Comparison of ENCODE assay signal across 25 cellular contexts in the genomic region with DNA sequence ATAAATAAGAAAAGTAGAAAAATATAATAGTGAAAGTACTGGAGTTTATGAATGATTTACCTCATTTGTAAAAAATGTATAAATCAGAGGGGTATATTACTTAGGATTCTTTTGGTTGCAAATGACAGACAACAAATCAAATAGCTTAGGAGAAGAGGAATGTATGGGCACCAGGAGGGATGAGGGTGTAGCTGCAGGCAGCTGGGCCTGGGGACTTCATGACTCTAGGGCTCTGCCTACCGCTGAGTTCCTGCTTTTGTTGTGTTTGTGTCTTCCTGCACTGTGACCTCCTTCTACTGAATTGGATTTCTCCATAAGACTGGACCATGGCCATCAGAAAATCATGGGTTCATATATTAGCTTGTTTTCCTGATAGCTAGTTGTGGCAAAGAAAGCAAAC. TPM values are rescaled to one million over a fixed set of nuclear protein-coding genes. Genes with fewer than 3 reads are reported as not detected.
DNase-seq lines count a peak whose midpoint lies in the region; ATAC-seq and TF ChIP-seq lines count a peak whose summit lies in the region.
"Had no signal": no experiment of that assay in that cellular context is flagged by ENCODE, and none has a peak within 500 bp of the region (broad histone marks: within the 10 kb centered on the region; RNA-seq: fewer than 3 reads in every experiment).

No MANE protein-coding gene starts in this region.

- no peak for ATAC-seq in HG02981 (IDR thresholded peaks at IDR 0.05; ENCODE audit: unreplicated experiment)
- no peak for ATAC-seq in SK-N-SH treated with all-trans-retinoic acid at 6 μM for 48 hours
- ATAC-seq: T-cell had no signal

- TF ChIP-seq CTCF in mesothelial cell of epicardium (IDR thresholded peaks at IDR 0.05; ENCODE audit: unreplicated experiment) = no peak

- H3K27me3 Mint-ChIP-seq in mesothelial cell of epicardium (ENCODE audit: low read depth) = no peaks in the 10 kb centered on the region

- no peak overlapping the region for H3K4me3 Mint-ChIP-seq in mesothelial cell of epicardium
- H3K4me3 Mint-ChIP-seq: CD8-positive, alpha-beta memory T cell; HFFc6; T-cell had no signal

- H3K4me1 Mint-ChIP-seq in mesothelial cell of epicardium = peaks cover 11% of the 10 kb centered on the region

- no peaks in the 10 kb centered on the region for H3K36me3 Mint-ChIP-seq in mesothelial cell of epicardium
- H3K36me3 Mint-ChIP-seq: CD8-positive, alpha-beta memory T cell; T-cell had no signal

- peak; percentile 19 for DNase-seq in EL
- peak; percentile 30 for DNase-seq in dermis blood vessel endothelial cell
- no peak for DNase-seq in mesothelial cell of epicardium (ENCODE audit: low spot score in 2 of 2, unreplicated experiment in 2 of 2)
- DNase-seq in substantia nigra (lab: John Stamatoyannopoulos, UW) = no peak
- no peak for DNase-seq in hepatic stellate cell (ENCODE audit: low spot score)
- DNase-seq in HuH-7 (ENCODE audit: low spot score) = no peak
- DNase-seq: Calu3; CD8-positive, alpha-beta memory T cell; DMS79 treated with DMSO at 0.1 percent for 48 hours; HFFc6; MM.1S; NCI-H1417; NCI-H1694; NCI-H2029 treated with DMSO at 0.1 percent for 48 hours; NCI-H2227 treated with DMSO at 0.1 percent for 48 hours; NCI-H526 treated with DMSO at 0.1 percent for 48 hours; Right ventricle myocardium superior; RPMI8226; T-cell had no signal

- H3K9me3 Mint-ChIP-seq in mesothelial cell of epicardium = peaks cover 5% of the 10 kb centered on the region
- H3K9me3 Mint-ChIP-seq: HFFc6, T-cell had no signal

- peak overlapping the region; percentile 47 for H3K27ac ChIP-seq in substantia nigra (ENCODE audit: low read depth, low read length, poor library complexity, severe bottlenecking)
- H3K27ac ChIP-seq: C4-2B, GM23248, KMS-11, SJSA1 had no signal

- H3K27ac Mint-ChIP-seq in mesothelial cell of epicardium = peak overlapping the region; percentile 47
- H3K27ac Mint-ChIP-seq: CD8-positive, alpha-beta memory T cell; HFFc6; T-cell had no signal

TF ChIP-seq in SK-N-SH treated with all-trans-retinoic acid at 6 μM for 48 hours, 23 proteins besides CTCF, POLR2A, EP300 and RAD21:
- no peak for TF ChIP-seq CSDC2 (CRISPR knock-in tag; IDR thresholded peaks at IDR 0.05)

RNA-seq across cellular contexts. Expression of a gene that starts 27.9 kb away (rescaled TPM):
- total RNA-seq in dermis blood vessel endothelial cell (69.8 and 85.3 TPM in 2 replicates), mesothelial cell of epicardium (33.5 to 38.4 TPM (median 36.7 TPM) in 3 replicates)

Comparison
In these comparisons a context has a peak if more than half of its experiments do, and no peak if none do; other contexts are left out.
1. DNase-seq: peak in EL (single experiment) and dermis blood vessel endothelial cell (single experiment); none in mesothelial cell of epicardium (0 of 2), substantia nigra (0 of 49), hepatic stellate cell (single experiment) and HuH-7 (single experiment).